ENCODE assay signal across 8 cellular contexts in the genomic region with DNA sequence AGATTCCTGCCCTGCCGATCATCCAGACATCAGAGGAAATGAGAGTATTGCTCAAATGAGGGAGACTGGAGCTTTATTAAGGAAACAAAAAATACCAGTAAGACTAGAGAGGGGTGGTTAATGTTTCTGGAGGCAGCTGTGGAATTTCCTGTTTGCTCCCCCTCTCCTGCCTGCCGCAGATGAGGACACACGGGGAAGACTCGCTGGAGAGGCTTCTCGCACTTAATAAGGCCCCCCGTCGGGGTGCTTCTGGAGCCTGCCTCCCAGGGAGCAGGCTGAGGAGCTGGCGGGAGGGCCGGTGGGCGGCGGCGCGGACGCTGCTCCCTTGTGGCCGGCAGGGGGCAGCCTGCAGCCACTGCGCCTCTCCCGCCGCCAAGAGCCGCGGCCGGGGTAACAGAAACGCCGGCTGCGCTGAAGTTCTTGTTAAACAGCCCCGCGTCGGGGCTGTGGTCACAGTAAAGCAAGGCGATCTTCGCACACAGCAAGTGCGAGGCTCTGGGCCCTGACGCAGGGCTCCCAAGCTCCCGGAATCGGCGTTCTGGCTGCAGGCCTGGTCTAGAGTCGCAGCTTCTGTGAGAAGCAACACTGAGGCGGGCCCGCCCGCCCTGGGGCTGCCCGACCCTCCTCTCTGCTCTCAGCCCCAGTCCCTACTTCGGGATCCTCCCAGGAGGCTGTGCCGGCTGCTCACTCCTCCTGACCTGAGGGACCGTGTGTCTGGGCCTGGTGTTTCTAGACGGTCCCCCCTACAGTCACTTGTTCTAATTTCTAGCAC. TPM values are rescaled to one million over a fixed set of nuclear protein-coding genes. Genes with fewer than 3 reads are reported as not detected.
DNase-seq lines count a peak whose midpoint lies in the region; ATAC-seq and TF ChIP-seq lines count a peak whose summit lies in the region.

No MANE protein-coding gene starts in this region.

- peak overlapping the region; percentile 3 to 33 for H3K27ac ChIP-seq in mucosa of rectum (ENCODE audit: low read depth in 2 of 2, low read length in 2 of 2)

- TF ChIP-seq CTCF in BE2C (IDR thresholded peaks at IDR 0.05; ENCODE audit: low read depth, low read length) (peak; percentile 85), epithelial cell of proximal tubule (conservative IDR thresholded peaks at IDR 0.05; ENCODE audit: low read depth, low read length) (peak; percentile 74)

- DNase-seq in BE2C, result peak; percentile 85
- peak; percentile 97 for DNase-seq in HCEC 1CT
- DNase-seq in NCI-H82 treated with DMSO at 0.1 percent for 48 hours (lab: John Stamatoyannopoulos, UW; ENCODE audit: unreplicated experiment), result peak; percentile 37
- peak; percentile 53 for DNase-seq in activated T-cell treated with anti-CD3 and anti-CD28 coated beads for 1 hour (ENCODE audit: low read depth)
- no peak for DNase-seq in epithelial cell of proximal tubule (ENCODE audit: low read depth)
- peak; percentile 48 for DNase-seq in stimulated activated CD8-positive, alpha-beta memory T cell treated with anti-CD3 and anti-CD28 coated beads, Interleukin-4, amount 100 ng/mL, for 24 hours (ENCODE audit: low read depth)

- no peak overlapping the region for H3K4me3 ChIP-seq in BE2C (ENCODE audit: low read depth, low read length)
- no peak overlapping the region for H3K4me3 ChIP-seq in epithelial cell of proximal tubule (ENCODE audit: low read depth, low read length)
- H3K4me3 ChIP-seq in mucosa of rectum (ENCODE audit: low read length in 2 of 2), result no peak overlapping the region

- H3K36me3 ChIP-seq in BE2C, result peaks cover 29% of the 10 kb centered on the region
- peaks cover 29 to 37% of the 10 kb centered on the region in 2 donors for H3K36me3 ChIP-seq in mucosa of rectum (ENCODE audit: control insufficient read depth in 2 of 2, insufficient read depth in 2 of 2, low read length in 2 of 2)

- H3K27me3 ChIP-seq in BE2C, result no peaks in the 10 kb centered on the region
- H3K27me3 ChIP-seq in mucosa of rectum (ENCODE audit: control insufficient read depth in 2 of 2, insufficient read depth in 2 of 2, low read length in 2 of 2), result no peaks in the 10 kb centered on the region

- H3K4me1 ChIP-seq in BE2C, result no peaks in the 10 kb centered on the region; the same call in 1 of the 2 replicates
- peaks cover 0 to 11% of the 10 kb centered on the region in 2 donors for H3K4me1 ChIP-seq in mucosa of rectum (ENCODE audit: control insufficient read depth in 2 of 2, insufficient read depth in 2 of 2, low read length in 2 of 2)

- H3K9ac ChIP-seq in mucosa of rectum (ENCODE audit: low read depth in 1 of 2, low read length in 2 of 2), result no peak overlapping the region

- no peak for ATAC-seq in GM18520 (IDR thresholded peaks at IDR 0.05; ENCODE audit: unreplicated experiment)

- H3K9me3 ChIP-seq in BE2C (no peaks in the 10 kb centered on the region), mucosa of rectum (ENCODE audit: control insufficient read depth in 2 of 2, low read length in 2 of 2) (no peaks in the 10 kb centered on the region)

RNA-seq across cellular contexts. Expression of a gene that starts 17.4 kb away (rescaled TPM):
- 82.1 TPM for polyA plus RNA-seq in BE2C (2012; ENCODE audit: insufficient read depth, insufficient read length, low read depth)
- total RNA-seq in epithelial cell of proximal tubule, result 42.0 and 48.3 TPM in 2 replicates

RNA-seq across cellular contexts. Expression of a gene that starts 24.8 kb away (rescaled TPM):
- polyA plus RNA-seq in BE2C (2012; ENCODE audit: insufficient read depth, insufficient read length, low read depth), result 2.0 TPM
- total RNA-seq in epithelial cell of proximal tubule, result 0.40 and 0.65 TPM in 2 replicates

RNA-seq across cellular contexts. Expression of a gene that starts 32.3 kb away (rescaled TPM):
- polyA plus RNA-seq in BE2C (2012; ENCODE audit: insufficient read depth, insufficient read length, low read depth), result not detected
- total RNA-seq in epithelial cell of proximal tubule, result not detected in 2 replicates
